Comparison of ENCODE assay signal across 1 cellular context in the genomic region with DNA sequence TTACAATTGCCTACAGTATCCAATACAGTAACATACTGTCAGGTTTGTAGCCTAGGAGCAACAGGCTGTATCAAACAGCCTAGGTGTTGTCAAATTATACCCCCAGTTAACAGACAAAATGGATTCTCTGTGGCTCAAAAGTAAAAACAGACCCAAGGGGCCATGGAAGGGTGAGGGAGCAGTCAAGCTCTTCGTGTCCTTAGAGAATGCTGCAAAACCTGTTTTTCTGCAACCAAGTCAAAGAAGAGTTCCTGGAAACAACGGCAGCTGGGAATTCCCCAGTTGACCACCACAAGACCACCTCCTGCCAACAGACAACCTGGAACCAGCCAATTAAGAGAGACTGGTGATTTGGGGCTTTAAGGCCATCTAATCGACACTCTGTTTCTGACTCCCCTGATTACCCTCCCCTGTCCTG.
A peak's percentile ranks its signal among the peaks of the same experiment; 100 is the strongest.
TF ChIP-seq lines count a peak whose summit lies in the region.

No MANE protein-coding gene starts in this region.

TF ChIP-seq in WTC11, 78 proteins besides CTCF, POLR2A, EP300 and RAD21 (continued from another document):
- TF ChIP-seq ZSCAN18 (CRISPR knock-in tag; IDR thresholded peaks at IDR 0.05) (peak; percentile 88), PRRX2 (CRISPR knock-in tag; IDR thresholded peaks at IDR 0.05) (peak; percentile 67; the same call in 1 of the 2 replicates)
- TF ChIP-seq, protein P1, sequence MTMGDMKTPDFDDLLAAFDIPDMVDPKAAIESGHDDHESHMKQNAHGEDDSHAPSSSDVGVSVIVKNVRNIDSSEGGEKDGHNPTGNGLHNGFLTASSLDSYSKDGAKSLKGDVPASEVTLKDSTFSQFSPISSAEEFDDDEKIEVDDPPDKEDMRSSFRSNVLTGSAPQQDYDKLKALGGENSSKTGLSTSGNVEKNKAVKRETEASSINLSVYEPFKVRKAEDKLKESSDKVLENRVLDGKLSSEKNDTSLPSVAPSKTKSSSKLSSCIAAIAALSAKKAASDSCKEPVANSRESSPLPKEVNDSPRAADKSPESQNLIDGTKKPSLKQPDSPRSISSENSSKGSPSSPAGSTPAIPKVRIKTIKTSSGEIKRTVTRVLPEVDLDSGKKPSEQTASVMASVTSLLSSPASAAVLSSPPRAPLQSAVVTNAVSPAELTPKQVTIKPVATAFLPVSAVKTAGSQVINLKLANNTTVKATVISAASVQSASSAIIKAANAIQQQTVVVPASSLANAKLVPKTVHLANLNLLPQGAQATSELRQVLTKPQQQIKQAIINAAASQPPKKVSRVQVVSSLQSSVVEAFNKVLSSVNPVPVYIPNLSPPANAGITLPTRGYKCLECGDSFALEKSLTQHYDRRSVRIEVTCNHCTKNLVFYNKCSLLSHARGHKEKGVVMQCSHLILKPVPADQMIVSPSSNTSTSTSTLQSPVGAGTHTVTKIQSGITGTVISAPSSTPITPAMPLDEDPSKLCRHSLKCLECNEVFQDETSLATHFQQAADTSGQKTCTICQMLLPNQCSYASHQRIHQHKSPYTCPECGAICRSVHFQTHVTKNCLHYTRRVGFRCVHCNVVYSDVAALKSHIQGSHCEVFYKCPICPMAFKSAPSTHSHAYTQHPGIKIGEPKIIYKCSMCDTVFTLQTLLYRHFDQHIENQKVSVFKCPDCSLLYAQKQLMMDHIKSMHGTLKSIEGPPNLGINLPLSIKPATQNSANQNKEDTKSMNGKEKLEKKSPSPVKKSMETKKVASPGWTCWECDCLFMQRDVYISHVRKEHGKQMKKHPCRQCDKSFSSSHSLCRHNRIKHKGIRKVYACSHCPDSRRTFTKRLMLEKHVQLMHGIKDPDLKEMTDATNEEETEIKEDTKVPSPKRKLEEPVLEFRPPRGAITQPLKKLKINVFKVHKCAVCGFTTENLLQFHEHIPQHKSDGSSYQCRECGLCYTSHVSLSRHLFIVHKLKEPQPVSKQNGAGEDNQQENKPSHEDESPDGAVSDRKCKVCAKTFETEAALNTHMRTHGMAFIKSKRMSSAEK (CRISPR knock-in tag; IDR thresholded peaks at IDR 0.05; ENCODE audit: borderline replicate concordance) = peak; percentile 87; the same call in 1 of the 2 replicates
